ENCODE assay signal across 4 cellular contexts in genomic region chr1:99481-99880, GRCh38. TPM values are rescaled to one million over a fixed set of nuclear protein-coding genes. Genes with fewer than 3 reads are reported as not detected.
"Had no signal": no experiment of that assay in that cellular context is flagged by ENCODE, and none has a peak within 500 bp of the region (broad histone marks: within the 10 kb centered on the region; RNA-seq: fewer than 3 reads in every experiment).

No MANE protein-coding gene starts in this region.

RNA-seq across cellular contexts. Expression of gene OR4F5, which starts 34.3 kb away (rescaled TPM):
- total RNA-seq: LHCN-M2, M059J, MCF 10A, NCI-H460 had no signal
